In genomic region chr12:114063435-114063834, GRCh38 we compare ENCODE assay signal across 18 cellular contexts.
"Had no signal": no experiment of that assay in that cellular context is flagged by ENCODE, and none has a peak within 500 bp of the region (broad histone marks: within the 10 kb centered on the region; RNA-seq: fewer than 3 reads in every experiment).

No MANE protein-coding gene starts in this region.

- ATAC-seq: left colon; naive thymus-derived CD4-positive, alpha-beta T cell had no signal

- H3K27ac Mint-ChIP-seq: naive thymus-derived CD4-positive, alpha-beta T cell had no signal

- H3K4me1 ChIP-seq: colonic mucosa, right atrium auricular region, stomach, transverse colon had no signal

- H3K9me3 ChIP-seq: colonic mucosa, ovary, right atrium auricular region, thoracic aorta, transverse colon had no signal

- H3K4me3 Mint-ChIP-seq: naive thymus-derived CD4-positive, alpha-beta T cell had no signal

- DNase-seq: colonic mucosa; dermis blood vessel endothelial cell; erythroblast; foreskin melanocyte; head of caudate nucleus; hippocampal formation; left colon; naive thymus-derived CD4-positive, alpha-beta T cell; nucleus accumbens; ovary; small intestine; stimulated activated CD4-positive, alpha-beta T cell treated with anti-CD3 and anti-CD28 coated beads, Interleukin-12 subunit alpha, Interleukin-12 subunit beta, amount 100 ng/mL, for 4 hours; stimulated activated naive CD4-positive, alpha-beta T cell; stomach; substantia nigra; transverse colon had no signal

- H3K36me3 ChIP-seq: colonic mucosa, ovary, right atrium auricular region, stomach, thoracic aorta, transverse colon had no signal

- H3K27ac ChIP-seq: colonic mucosa, ovary, right atrium auricular region, stomach, thoracic aorta, transverse colon had no signal

- H3K4me1 Mint-ChIP-seq: naive thymus-derived CD4-positive, alpha-beta T cell had no signal

- H3K4me3 ChIP-seq: colonic mucosa, ovary, right atrium auricular region, stomach, thoracic aorta, transverse colon had no signal

- H3K27me3 ChIP-seq: colonic mucosa, ovary, right atrium auricular region, transverse colon had no signal
